Comparison of ENCODE assay signal across 24 cellular contexts in the genomic region with DNA sequence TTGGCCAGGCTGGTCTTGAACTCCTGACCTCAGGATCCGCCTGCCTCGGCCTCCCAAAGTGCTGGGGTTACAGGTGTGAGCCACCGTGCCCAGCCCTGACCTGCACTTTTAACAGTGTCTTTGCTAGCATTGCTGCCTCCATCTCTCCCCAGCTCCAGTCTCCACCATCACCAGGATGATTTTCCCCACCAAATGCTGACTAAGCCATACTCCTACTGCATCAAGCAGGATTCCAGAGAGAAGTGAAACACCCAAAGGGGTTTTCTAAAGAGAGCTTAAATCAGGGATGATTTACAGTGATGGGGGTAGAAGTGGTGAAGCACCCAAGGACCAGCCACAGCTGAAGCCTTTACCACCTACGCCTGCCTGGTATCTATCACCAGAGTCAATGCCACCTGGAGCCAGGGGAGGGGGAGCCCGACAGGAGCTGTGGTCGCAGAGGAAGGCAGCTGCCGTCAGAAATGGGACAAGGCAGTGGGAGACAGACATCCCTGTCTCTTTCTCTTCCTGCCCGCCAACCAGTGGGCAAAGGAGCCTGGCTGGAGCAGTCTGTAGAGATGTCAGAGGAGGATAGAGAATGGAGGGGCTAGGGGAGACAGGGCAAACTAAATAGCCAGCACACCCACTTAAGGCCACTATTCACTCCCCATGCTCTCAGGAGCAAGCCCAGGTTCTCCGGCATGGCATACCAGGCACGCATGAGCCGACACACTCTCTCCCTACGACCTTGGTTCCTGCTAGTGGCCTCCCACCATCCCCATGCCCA. TPM values are rescaled to one million over a fixed set of nuclear protein-coding genes. Genes with fewer than 3 reads are reported as not detected.
"Had no signal": no experiment of that assay in that cellular context is flagged by ENCODE, and none has a peak within 500 bp of the region (broad histone marks: within the 10 kb centered on the region; RNA-seq: fewer than 3 reads in every experiment).

No MANE protein-coding gene starts in this region.

- H3K27ac Mint-ChIP-seq: activated naive CD4-positive, alpha-beta T cell treated with anti-CD3 and anti-CD28 coated beads, Interleukin-2, amount 50 U/mL, for 72 hours; activated T-cell treated with anti-CD3 and anti-CD28 coated beads, Interleukin-2, amount 50 U/mL, for 24 hours; activated T-helper 17 cell treated with anti-CD3 and anti-CD28 coated beads, Interleukin-2, amount 50 U/mL, for 72 hours; effector memory CD8-positive, alpha-beta T cell; memory B cell; stimulated activated naive CD8-positive, alpha-beta T cell treated with anti-CD3 and anti-CD28 coated beads, Interleukin-15, Interleukin-2, amounts not matched to agents 100 ng/mL and 50 ng/mL, for 24 hours had no signal

- H3K27me3 ChIP-seq: brain microvascular endothelial cell, dorsolateral prefrontal cortex, esophagus muscularis mucosa, gastroesophageal sphincter, pancreas, right atrium auricular region, thyroid gland had no signal

- H3K9me3 ChIP-seq: esophagus muscularis mucosa, gastroesophageal sphincter, neutrophil, pancreas, psoas muscle, right atrium auricular region, thyroid gland had no signal

- H3K27me3 Mint-ChIP-seq: activated T-cell treated with anti-CD3 and anti-CD28 coated beads, Interleukin-2, amount 50 U/mL, for 24 hours; stimulated activated naive CD8-positive, alpha-beta T cell treated with anti-CD3 and anti-CD28 coated beads, Interleukin-15, Interleukin-2, amounts not matched to agents 100 ng/mL and 50 ng/mL, for 24 hours had no signal

- DNase-seq: activated T-cell treated with anti-CD3 and anti-CD28 coated beads, Interleukin-2, amount 50 U/mL, for 24 hours; brain microvascular endothelial cell; caudate nucleus; effector memory CD8-positive, alpha-beta T cell; hypothalamus; left cardiac atrium; naive thymus-derived CD8-positive, alpha-beta T cell; pancreas; psoas muscle; stimulated activated CD4-positive, alpha-beta T cell treated with anti-CD3 and anti-CD28 coated beads, Interleukin-12 subunit alpha, Interleukin-12 subunit beta, amount 100 ng/mL, for 4 hours; stimulated activated CD4-positive, alpha-beta T cell treated with anti-CD3 and anti-CD28 coated beads, Interleukin-4, amount 100 ng/mL, for 4 hours; substantia nigra; T-helper 9 cell; thyroid gland had no signal

- H3K36me3 ChIP-seq: brain microvascular endothelial cell, esophagus muscularis mucosa, gastroesophageal sphincter, neutrophil, pancreas, right atrium auricular region, thyroid gland had no signal

- H3K4me3 ChIP-seq: dorsolateral prefrontal cortex, esophagus muscularis mucosa, gastroesophageal sphincter, pancreas, psoas muscle, right atrium auricular region, thyroid gland had no signal

- H3K4me1 Mint-ChIP-seq: activated T-helper 17 cell treated with anti-CD3 and anti-CD28 coated beads, Interleukin-2, amount 50 U/mL, for 72 hours; memory B cell had no signal

- H3K9me3 Mint-ChIP-seq: activated T-cell treated with anti-CD3 and anti-CD28 coated beads, Interleukin-2, amount 50 U/mL, for 24 hours; activated T-helper 17 cell treated with anti-CD3 and anti-CD28 coated beads, Interleukin-2, amount 50 U/mL, for 72 hours; effector memory CD8-positive, alpha-beta T cell; memory B cell; stimulated activated naive CD8-positive, alpha-beta T cell treated with anti-CD3 and anti-CD28 coated beads, Interleukin-15, Interleukin-2, amounts not matched to agents 100 ng/mL and 50 ng/mL, for 24 hours had no signal

- ATAC-seq: activated naive CD4-positive, alpha-beta T cell treated with anti-CD3 and anti-CD28 coated beads, Interleukin-2, amount 50 U/mL, for 72 hours; activated T-helper 17 cell treated with anti-CD3 and anti-CD28 coated beads, Interleukin-2, amount 50 U/mL, for 72 hours; effector memory CD8-positive, alpha-beta T cell; gastroesophageal sphincter; left cardiac atrium; naive thymus-derived CD8-positive, alpha-beta T cell; pancreas; psoas muscle had no signal

- H3K4me3 Mint-ChIP-seq: activated T-cell treated with anti-CD3 and anti-CD28 coated beads, Interleukin-2, amount 50 U/mL, for 24 hours; activated T-helper 17 cell treated with anti-CD3 and anti-CD28 coated beads, Interleukin-2, amount 50 U/mL, for 72 hours; effector memory CD8-positive, alpha-beta T cell; memory B cell; naive thymus-derived CD8-positive, alpha-beta T cell; stimulated activated naive CD8-positive, alpha-beta T cell treated with anti-CD3 and anti-CD28 coated beads, Interleukin-15, Interleukin-2, amounts not matched to agents 100 ng/mL and 50 ng/mL, for 24 hours had no signal

- H3K27ac ChIP-seq: brain microvascular endothelial cell, neutrophil, pancreas, psoas muscle, right atrium auricular region had no signal

- H3K36me3 Mint-ChIP-seq: activated naive CD4-positive, alpha-beta T cell treated with anti-CD3 and anti-CD28 coated beads, Interleukin-2, amount 50 U/mL, for 72 hours; memory B cell had no signal

- FAIRE-seq: pancreas had no signal

RNA-seq across cellular contexts. Expression of a gene that starts 53.3 kb away (rescaled TPM):
- total RNA-seq: T-helper 1 cell treated with Interleukin-12 subunit alpha and Interleukin-12 subunit beta and Interleukin-4 antibody, amounts not matched to agents 30 ng/mL and 1 ng/mL, for 36 hours had no signal
- polyA plus RNA-seq: naive thymus-derived CD8-positive, alpha-beta T cell had no signal
